ENCODE assay signal across 1 cellular context in the genomic region with DNA sequence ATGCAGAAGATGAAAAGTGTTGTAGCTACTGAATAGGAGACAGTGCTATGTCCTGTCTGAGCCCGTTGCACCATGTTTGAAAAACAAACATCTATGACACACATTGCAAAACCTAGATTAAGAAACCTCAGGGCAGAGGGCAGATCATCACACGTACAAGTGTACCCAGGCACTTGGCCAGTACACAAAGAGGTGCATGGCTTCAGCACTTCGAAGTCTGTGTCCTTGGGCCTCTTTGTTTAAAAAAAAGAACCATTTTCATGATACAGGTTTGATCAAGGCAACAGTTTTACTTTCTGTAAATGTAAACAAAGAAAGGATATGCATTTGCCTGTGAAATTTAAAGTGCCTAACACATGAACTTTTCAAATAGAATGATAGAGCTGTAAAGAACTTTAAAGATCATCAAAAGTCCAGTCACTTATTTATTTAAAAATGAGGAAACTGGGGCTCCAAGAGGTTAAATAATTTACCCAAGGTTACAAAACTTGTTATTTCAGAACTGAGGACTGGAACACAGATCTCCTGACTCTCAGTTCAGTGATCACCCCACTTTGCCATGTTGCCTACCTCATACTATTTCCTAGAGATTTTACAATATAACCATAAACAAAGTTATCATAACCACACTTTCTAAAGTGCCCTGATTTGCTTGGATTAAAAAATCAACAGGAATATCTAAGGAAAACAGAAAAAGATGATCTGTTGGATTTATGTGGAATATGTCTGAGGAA.
TF ChIP-seq lines count a peak whose summit lies in the region.

No MANE protein-coding gene starts in this region.

TF ChIP-seq in endothelial cell of umbilical vein, 7 proteins besides CTCF, POLR2A, EP300 and RAD21 (continued from another document):
- TF ChIP-seq EZH2 (IDR thresholded peaks at IDR 0.05; ENCODE audit: borderline replicate concordance, low read depth, low read length, severe bottlenecking) = no peak
- TF ChIP-seq JUN (IDR thresholded peaks at IDR 0.05; ENCODE audit: borderline replicate concordance, insufficient read depth, insufficient read length, low read depth) = no peak
- TF ChIP-seq POLR2AphosphoS5 (IDR thresholded peaks at IDR 0.05; ENCODE audit: insufficient read depth, low read depth, low read length) = no peak
- TF ChIP-seq, protein P1, sequence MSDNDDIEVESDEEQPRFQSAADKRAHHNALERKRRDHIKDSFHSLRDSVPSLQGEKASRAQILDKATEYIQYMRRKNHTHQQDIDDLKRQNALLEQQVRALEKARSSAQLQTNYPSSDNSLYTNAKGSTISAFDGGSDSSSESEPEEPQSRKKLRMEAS (IDR thresholded peaks at IDR 0.05; ENCODE audit: insufficient read depth, insufficient read length) = no peak
- TF ChIP-seq FOS (IDR thresholded peaks at IDR 0.05; ENCODE audit: borderline replicate concordance, insufficient read depth, low read length) = no peak
- TF ChIP-seq MYC (IDR thresholded peaks at IDR 0.05; ENCODE audit: low read depth, low read length) = no peak
TF ChIP-seq in endothelial cell of umbilical vein: peak in this region for 0.
